Comparison of ENCODE assay signal across 18 cellular contexts in the genomic region with DNA sequence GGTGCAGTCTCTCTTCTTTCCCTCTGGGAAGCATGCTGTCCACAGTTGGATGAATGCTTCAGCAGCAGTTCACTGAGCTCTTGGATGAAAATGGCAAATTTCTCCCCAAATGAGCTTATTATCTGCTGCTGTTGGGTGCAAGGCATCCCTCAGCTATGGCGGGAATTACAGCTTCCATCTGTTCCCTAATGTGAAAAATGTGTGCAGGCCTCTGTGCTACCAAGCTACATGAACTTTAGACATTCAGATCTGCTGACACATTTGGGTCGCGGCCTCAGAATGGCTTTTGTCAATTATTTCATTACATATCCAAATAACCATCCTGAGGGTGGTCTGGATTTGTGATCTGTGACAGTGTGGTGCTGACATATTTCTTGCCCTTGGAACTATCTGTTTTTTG.
"Had no signal": no experiment of that assay in that cellular context is flagged by ENCODE, and none has a peak within 500 bp of the region (broad histone marks: within the 10 kb centered on the region; RNA-seq: fewer than 3 reads in every experiment).

No MANE protein-coding gene starts in this region.

- H3K27ac ChIP-seq: adrenal gland, cardiac muscle cell, dorsolateral prefrontal cortex, hepatocyte, parathyroid adenoma, thyroid gland had no signal

- H3K9me3 ChIP-seq: adrenal gland, thyroid gland had no signal

- H3K4me2 ChIP-seq: hepatocyte had no signal

- H3K36me3 Mint-ChIP-seq: naive B cell; stimulated activated naive B cell treated with anti-CD40 and anti-IgM and Interleukin-4, amounts not matched to agents 10 μg/mL and 1 μg/mL and 100 μg/mL, for 72 hours; WTC11 had no signal

- H3K79me2 ChIP-seq: hepatocyte, parathyroid adenoma had no signal

- H3K4me3 ChIP-seq: adrenal gland, cardiac muscle cell, dorsolateral prefrontal cortex, hepatocyte, thyroid gland had no signal

- H3K4me3 Mint-ChIP-seq: activated CD8-positive, alpha-beta T cell treated with anti-CD3 and anti-CD28 coated beads for 36 hours; activated T-cell treated with anti-CD3 and anti-CD28 coated beads, Interleukin-2, amount 50 U/mL, for 4 hours; naive B cell; stimulated activated naive B cell treated with anti-CD40 and anti-IgM and Interleukin-4, amounts not matched to agents 10 μg/mL and 1 μg/mL and 100 μg/mL, for 72 hours; WTC11 had no signal

- DNase-seq: activated CD4-positive, alpha-beta T cell treated with anti-CD3 and anti-CD28 coated beads for 4 hours; activated CD8-positive, alpha-beta T cell treated with anti-CD3 and anti-CD28 coated beads for 36 hours; activated effector memory CD4-positive, alpha-beta T cell treated with Interleukin-2 at 50 U/mL for 16 hours; activated naive CD4-positive, alpha-beta T cell treated with anti-CD3 and anti-CD28 coated beads, Interleukin-2, amount 50 U/mL, for 16 hours; activated T-cell treated with anti-CD3 and anti-CD28 coated beads, Interleukin-2, amount 50 U/mL, for 4 hours; adrenal gland; dorsolateral prefrontal cortex; erythroblast; mammary epithelial cell; naive B cell; stimulated activated CD4-positive, alpha-beta T cell treated with anti-CD3 and anti-CD28 coated beads, Interleukin-2, amount 100 ng/mL, for 48 hours; stimulated activated naive B cell treated with anti-CD40 and anti-IgM and Interleukin-4, amounts not matched to agents 10 μg/mL and 1 μg/mL and 100 μg/mL, for 72 hours; thyroid gland had no signal

- H3K4me1 ChIP-seq: adrenal gland, thyroid gland had no signal

- H3K36me3 ChIP-seq: adrenal gland, cardiac muscle cell, thyroid gland had no signal

- H3K27me3 Mint-ChIP-seq: activated CD8-positive, alpha-beta T cell treated with anti-CD3 and anti-CD28 coated beads for 36 hours had no signal

- ATAC-seq: activated CD8-positive, alpha-beta T cell treated with anti-CD3 and anti-CD28 coated beads for 36 hours; activated T-cell treated with anti-CD3 and anti-CD28 coated beads, Interleukin-2, amount 50 U/mL, for 4 hours; left lobe of liver; stimulated activated naive B cell treated with anti-CD40 and anti-IgM and Interleukin-4, amounts not matched to agents 10 μg/mL and 1 μg/mL and 100 μg/mL, for 72 hours; WTC11 had no signal

- H3K9me3 Mint-ChIP-seq: activated CD8-positive, alpha-beta T cell treated with anti-CD3 and anti-CD28 coated beads for 36 hours; activated T-cell treated with anti-CD3 and anti-CD28 coated beads, Interleukin-2, amount 50 U/mL, for 4 hours; stimulated activated naive B cell treated with anti-CD40 and anti-IgM and Interleukin-4, amounts not matched to agents 10 μg/mL and 1 μg/mL and 100 μg/mL, for 72 hours had no signal

- H3K9ac ChIP-seq: parathyroid adenoma had no signal

- H3K27ac Mint-ChIP-seq: activated CD8-positive, alpha-beta T cell treated with anti-CD3 and anti-CD28 coated beads for 36 hours; naive B cell; stimulated activated naive B cell treated with anti-CD40 and anti-IgM and Interleukin-4, amounts not matched to agents 10 μg/mL and 1 μg/mL and 100 μg/mL, for 72 hours; WTC11 had no signal

- H3K4me1 Mint-ChIP-seq: naive B cell; stimulated activated naive B cell treated with anti-CD40 and anti-IgM and Interleukin-4, amounts not matched to agents 10 μg/mL and 1 μg/mL and 100 μg/mL, for 72 hours had no signal

- H3K27me3 ChIP-seq: adrenal gland, cardiac muscle cell, hepatocyte, thyroid gland had no signal

- H2AFZ ChIP-seq: hepatocyte, parathyroid adenoma had no signal
